ENCODE assay signal across 20 cellular contexts in the genomic region with DNA sequence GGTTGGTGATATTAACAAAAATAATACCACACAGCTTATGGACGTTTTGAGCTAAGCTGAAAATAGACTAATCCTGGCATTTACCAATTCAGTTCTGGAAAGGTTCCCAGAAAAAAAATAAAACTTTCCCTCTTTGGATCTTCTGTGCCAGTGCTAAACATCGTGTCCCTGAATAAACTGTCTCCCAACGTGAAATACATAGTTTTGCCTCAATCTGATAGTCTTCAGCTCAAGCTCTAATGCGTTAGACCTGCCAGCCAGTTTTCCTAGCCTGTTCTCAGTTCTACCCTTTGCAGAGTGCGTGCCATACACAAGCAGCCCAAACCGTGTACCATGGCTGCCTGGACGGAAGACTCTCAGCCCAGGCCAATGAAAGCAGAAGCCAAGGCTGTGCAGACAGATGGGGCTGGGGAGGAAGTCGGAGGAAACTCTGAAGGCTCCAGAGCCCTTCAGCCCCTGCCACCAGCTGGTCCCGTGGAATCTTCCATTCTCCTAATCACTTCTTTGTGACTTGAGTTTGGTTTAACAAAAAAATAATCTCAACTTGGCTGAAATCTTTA. TPM values are rescaled to one million over a fixed set of nuclear protein-coding genes. Genes with fewer than 3 reads are reported as not detected.
DNase-seq lines count a peak whose midpoint lies in the region; ATAC-seq and TF ChIP-seq lines count a peak whose summit lies in the region.
"Had no signal": no experiment of that assay in that cellular context is flagged by ENCODE, and none has a peak within 500 bp of the region (broad histone marks: within the 10 kb centered on the region; RNA-seq: fewer than 3 reads in every experiment).

No MANE protein-coding gene starts in this region.

- no peak for TF ChIP-seq CTCF in brain (conservative IDR thresholded peaks at IDR 0.05)

- H3K27me3 ChIP-seq in aorta (ENCODE audit: control insufficient read depth in 1 of 2, insufficient read depth in 2 of 2, low read length in 1 of 2), result no peaks in the 10 kb centered on the region
- H3K27me3 ChIP-seq: uterus had no signal

- peaks cover 10% of the 10 kb centered on the region for H3K4me1 Mint-ChIP-seq in brain
- H3K4me1 Mint-ChIP-seq in immature natural killer cell, result peaks cover 28 to 35% of the 10 kb centered on the region in 2 donors
- H3K4me1 Mint-ChIP-seq in activated CD4-positive, alpha-beta T cell treated with anti-CD3 and anti-CD28 coated beads, Interleukin-2, amount 10 ng/mL, durations not matched to agents 24 days and 14 days, result peaks cover 7% of the 10 kb centered on the region

- peak overlapping the region in 2 of 5 experiments; percentile 16 to 50 for H3K4me3 Mint-ChIP-seq in brain
- peak overlapping the region; percentile 22 to 80 (median 42) for H3K4me3 Mint-ChIP-seq in immature natural killer cell
- no peak overlapping the region for H3K4me3 Mint-ChIP-seq in activated CD4-positive, alpha-beta T cell treated with anti-CD3 and anti-CD28 coated beads, Interleukin-2, amount 10 ng/mL, durations not matched to agents 24 days and 14 days
- H3K4me3 Mint-ChIP-seq: neural progenitor cell had no signal

- ATAC-seq in left ventricle myocardium superior (no peak), aorta (ENCODE audit: low FRiP score) (peak; percentile 61), HG02623 (IDR thresholded peaks at IDR 0.05; ENCODE audit: unreplicated experiment) (no peak)
- ATAC-seq: left colon had no signal

- peak; percentile 44 for DNase-seq in cardiac septum (ENCODE audit: low spot score)
- no peak for DNase-seq in left ventricle myocardium superior
- DNase-seq in immature natural killer cell, result no peak
- DNase-seq in aorta, result no peak
- DNase-seq in activated CD4-positive, alpha-beta T cell treated with anti-CD3 and anti-CD28 coated beads, Interleukin-2, amount 10 ng/mL, durations not matched to agents 24 days and 14 days, result no peak
- no peak for DNase-seq in middle frontal gyrus (ENCODE audit: extremely low spot score, low spot score)
- DNase-seq: ACHN; activated naive CD4-positive, alpha-beta T cell treated with anti-CD3 and anti-CD28 coated beads, Interleukin-2, amount 50 U/mL, for 16 hours; activated T-cell treated with anti-CD3 and anti-CD28 coated beads, Interleukin-2, amount 50 U/mL, for 1 hour; colonic mucosa; KBM-7; NCI-H187 treated with DMSO at 0.1 percent for 48 hours; T-helper 1 cell; uterus had no signal

- peaks cover 0 to 7% of the 10 kb centered on the region in 2 donors for H3K36me3 ChIP-seq in aorta (ENCODE audit: control insufficient read depth in 1 of 2, insufficient read depth in 2 of 2, low read length in 1 of 2)
- H3K36me3 ChIP-seq: neural progenitor cell, uterus had no signal

- 5% methylated on average over 9 of the region's 9 CpGs for WGBS in aorta, 2 donors

- H3K27ac ChIP-seq in aorta (ENCODE audit: low read depth in 1 of 2, low read length in 2 of 2), result peak overlapping the region in 1 of 2 donors; percentile 82
- H3K27ac ChIP-seq: C4-2B, colonic mucosa, neural progenitor cell, uterus had no signal

- H3K27me3 Mint-ChIP-seq in brain (peaks cover 21% of the 10 kb centered on the region), immature natural killer cell (ENCODE audit: low read depth in 3 of 3) (peaks cover 4 to 18% (median 5%) of the 10 kb centered on the region in 3 donors)
- H3K27me3 Mint-ChIP-seq in activated CD4-positive, alpha-beta T cell treated with anti-CD3 and anti-CD28 coated beads, Interleukin-2, amount 10 ng/mL, durations not matched to agents 24 days and 14 days, result peaks cover 18% of the 10 kb centered on the region

- H3K9me3 Mint-ChIP-seq in brain (no peaks in the 10 kb centered on the region), immature natural killer cell (peaks cover 0 to 2% (median 0%) of the 10 kb centered on the region in 6 donors)
- H3K9me3 Mint-ChIP-seq in activated CD4-positive, alpha-beta T cell treated with anti-CD3 and anti-CD28 coated beads, Interleukin-2, amount 10 ng/mL, durations not matched to agents 24 days and 14 days, result no peaks in the 10 kb centered on the region

- H3K4me3 ChIP-seq in aorta (ENCODE audit: low read length in 2 of 2), result no peak overlapping the region
- H3K4me3 ChIP-seq: colonic mucosa, neural progenitor cell, uterus had no signal

- peaks cover 38% of the 10 kb centered on the region for H3K36me3 Mint-ChIP-seq in brain
- peaks cover 21 to 24% (median 22%) of the 10 kb centered on the region in 3 donors for H3K36me3 Mint-ChIP-seq in immature natural killer cell
- peaks cover 14% of the 10 kb centered on the region for H3K36me3 Mint-ChIP-seq in activated CD4-positive, alpha-beta T cell treated with anti-CD3 and anti-CD28 coated beads, Interleukin-2, amount 10 ng/mL, durations not matched to agents 24 days and 14 days (ENCODE audit: low read depth)

- H3K27ac Mint-ChIP-seq in brain (peak overlapping the region in 4 of 5 experiments; percentile 38 to 89 (median 86)), immature natural killer cell (peak overlapping the region; percentile 82 to 95 (median 87))
- no peak overlapping the region for H3K27ac Mint-ChIP-seq in activated CD4-positive, alpha-beta T cell treated with anti-CD3 and anti-CD28 coated beads, Interleukin-2, amount 10 ng/mL, durations not matched to agents 24 days and 14 days
- H3K27ac Mint-ChIP-seq: neural progenitor cell had no signal

- intact Hi-C loops in cardiac septum (cut with DNase I), result no loop called here
- intact Hi-C loops in left ventricle myocardium superior (cut with micrococcal nuclease), result no loop called here
- intact Hi-C loops in aorta (cut with DNase I), result loop anchor here in 1 of 2 donors (2.0 kb wide), 1 partner anchor 14 kb away; no protein-coding TSS in a partner anchor
- intact Hi-C loops in activated CD4-positive, alpha-beta T cell treated with anti-CD3 and anti-CD28 coated beads, Interleukin-2, amount 10 ng/mL, durations not matched to agents 24 days and 14 days (cut with micrococcal nuclease), result no loop called here

- H3K4me1 ChIP-seq in aorta (ENCODE audit: control insufficient read depth in 1 of 2, insufficient read depth in 2 of 2, low read length in 2 of 2), result no peaks in the 10 kb centered on the region
- H3K4me1 ChIP-seq: colonic mucosa had no signal

- H3K9me3 ChIP-seq in aorta (ENCODE audit: control insufficient read depth, low read length), result no peaks in the 10 kb centered on the region
- H3K9me3 ChIP-seq: colonic mucosa, uterus had no signal

RNA-seq across cellular contexts. Expression of gene OCA2, which starts 11.4 kb away (rescaled TPM):
- not detected for total RNA-seq in cardiac septum
- total RNA-seq in left ventricle myocardium superior, result 0.15 TPM
- 0.19 TPM for polyA plus RNA-seq in brain (ENCODE audit: insufficient read depth, low read depth, low replicate concordance)
- polyA plus RNA-seq in immature natural killer cell, result under 1 TPM in 1 of 3 donors, not detected in 2; 0.50 TPM
- total RNA-seq in aorta, result 1 to 10 TPM; 3.0 to 4.0 TPM
- polyA plus RNA-seq in aorta, result 1 to 10 TPM; 1.6 to 1.9 TPM
- not detected in 2 replicates for total RNA-seq in activated CD4-positive, alpha-beta T cell treated with anti-CD3 and anti-CD28 coated beads, Interleukin-2, amount 10 ng/mL, durations not matched to agents 24 days and 14 days
- total RNA-seq: endothelial cell of umbilical vein had no signal
- polyA plus RNA-seq: endothelial cell of umbilical vein had no signal
